1 cellular context compared by ENCODE assay signal in genomic region chr4:6783111-6783981, GRCh38.
TF ChIP-seq lines count a peak whose summit lies in the region.

No MANE protein-coding gene starts in this region.

TF ChIP-seq in HepG2, 621 proteins besides CTCF, POLR2A, EP300 and RAD21 (continued from another document):
- TF ChIP-seq YY1 (IDR thresholded peaks at IDR 0.05; ENCODE audit: insufficient read depth, insufficient replicate concordance, low read depth, low read length), result peak; percentile 44
- no peak for TF ChIP-seq ZBTB2 (CRISPR knock-in tag; IDR thresholded peaks at IDR 0.05; ENCODE audit: low read depth)
- no peak for TF ChIP-seq MNT (IDR thresholded peaks at IDR 0.05)
- TF ChIP-seq ZNF17 (CRISPR knock-in tag; IDR thresholded peaks at IDR 0.05), result no peak
- TF ChIP-seq SALL2 (CRISPR knock-in tag; IDR thresholded peaks at IDR 0.05), result peak; percentile 36; the same call in 1 of the 2 replicates
- TF ChIP-seq HIVEP1 (CRISPR knock-in tag; IDR thresholded peaks at IDR 0.05), result no peak
- TF ChIP-seq ADNP (CRISPR knock-in tag; IDR thresholded peaks at IDR 0.05), result no peak
- no peak; the same call in 1 of the 2 replicates for TF ChIP-seq ZNF839 (CRISPR knock-in tag; IDR thresholded peaks at IDR 0.05; ENCODE audit: borderline replicate concordance)
- no peak for TF ChIP-seq BHLHE40 (IDR thresholded peaks at IDR 0.05; ENCODE audit: low read length)
- TF ChIP-seq SPEN (CRISPR knock-in tag; IDR thresholded peaks at IDR 0.05; ENCODE audit: low read depth), result peak; percentile 48; the same call in 1 of the 2 replicates
- peak; percentile 94 for TF ChIP-seq AGO2 (optimal IDR thresholded peaks at IDR 0.05; ENCODE audit: low read depth, low read length)
- TF ChIP-seq GMEB1 (CRISPR knock-in tag; IDR thresholded peaks at IDR 0.05; ENCODE audit: borderline replicate concordance), result peak; percentile 48; the same call in 1 of the 2 replicates
- no peak for TF ChIP-seq DDIT3 (CRISPR knock-in tag; IDR thresholded peaks at IDR 0.05)
- TF ChIP-seq ZNF569 (CRISPR knock-in tag; IDR thresholded peaks at IDR 0.05; ENCODE audit: borderline replicate concordance), result no peak
- TF ChIP-seq SAFB2 (CRISPR knock-in tag; IDR thresholded peaks at IDR 0.05; ENCODE audit: borderline replicate concordance, low read depth), result no peak
- no peak for TF ChIP-seq KDM6A (CRISPR knock-in tag; IDR thresholded peaks at IDR 0.05; ENCODE audit: low read depth)
- TF ChIP-seq FOXK2 (IDR thresholded peaks at IDR 0.05), result no peak
- no peak for TF ChIP-seq ARNT (IDR thresholded peaks at IDR 0.05)
- no peak for TF ChIP-seq ZNF138 (CRISPR knock-in tag; IDR thresholded peaks at IDR 0.05; ENCODE audit: low read depth)
- TF ChIP-seq, protein P1, sequence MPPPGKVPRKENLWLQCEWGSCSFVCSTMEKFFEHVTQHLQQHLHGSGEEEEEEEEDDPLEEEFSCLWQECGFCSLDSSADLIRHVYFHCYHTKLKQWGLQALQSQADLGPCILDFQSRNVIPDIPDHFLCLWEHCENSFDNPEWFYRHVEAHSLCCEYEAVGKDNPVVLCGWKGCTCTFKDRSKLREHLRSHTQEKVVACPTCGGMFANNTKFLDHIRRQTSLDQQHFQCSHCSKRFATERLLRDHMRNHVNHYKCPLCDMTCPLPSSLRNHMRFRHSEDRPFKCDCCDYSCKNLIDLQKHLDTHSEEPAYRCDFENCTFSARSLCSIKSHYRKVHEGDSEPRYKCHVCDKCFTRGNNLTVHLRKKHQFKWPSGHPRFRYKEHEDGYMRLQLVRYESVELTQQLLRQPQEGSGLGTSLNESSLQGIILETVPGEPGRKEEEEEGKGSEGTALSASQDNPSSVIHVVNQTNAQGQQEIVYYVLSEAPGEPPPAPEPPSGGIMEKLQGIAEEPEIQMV (CRISPR knock-in tag; IDR thresholded peaks at IDR 0.05; ENCODE audit: low read depth), result no peak
- TF ChIP-seq CBFB (CRISPR knock-in tag; IDR thresholded peaks at IDR 0.05), result no peak
- no peak for TF ChIP-seq GZF1 (CRISPR knock-in tag; IDR thresholded peaks at IDR 0.05)
- TF ChIP-seq MXD4 (CRISPR knock-in tag; IDR thresholded peaks at IDR 0.05), result peak; percentile 62; the same call in 1 of the 2 replicates
- TF ChIP-seq ZBED4 (CRISPR knock-in tag; IDR thresholded peaks at IDR 0.05; ENCODE audit: borderline replicate concordance), result no peak
- no peak for TF ChIP-seq ZSCAN22 (CRISPR knock-in tag; IDR thresholded peaks at IDR 0.05)
- no peak for TF ChIP-seq NFRKB (IDR thresholded peaks at IDR 0.05)
